1 cellular context compared by ENCODE assay signal in the genomic region with DNA sequence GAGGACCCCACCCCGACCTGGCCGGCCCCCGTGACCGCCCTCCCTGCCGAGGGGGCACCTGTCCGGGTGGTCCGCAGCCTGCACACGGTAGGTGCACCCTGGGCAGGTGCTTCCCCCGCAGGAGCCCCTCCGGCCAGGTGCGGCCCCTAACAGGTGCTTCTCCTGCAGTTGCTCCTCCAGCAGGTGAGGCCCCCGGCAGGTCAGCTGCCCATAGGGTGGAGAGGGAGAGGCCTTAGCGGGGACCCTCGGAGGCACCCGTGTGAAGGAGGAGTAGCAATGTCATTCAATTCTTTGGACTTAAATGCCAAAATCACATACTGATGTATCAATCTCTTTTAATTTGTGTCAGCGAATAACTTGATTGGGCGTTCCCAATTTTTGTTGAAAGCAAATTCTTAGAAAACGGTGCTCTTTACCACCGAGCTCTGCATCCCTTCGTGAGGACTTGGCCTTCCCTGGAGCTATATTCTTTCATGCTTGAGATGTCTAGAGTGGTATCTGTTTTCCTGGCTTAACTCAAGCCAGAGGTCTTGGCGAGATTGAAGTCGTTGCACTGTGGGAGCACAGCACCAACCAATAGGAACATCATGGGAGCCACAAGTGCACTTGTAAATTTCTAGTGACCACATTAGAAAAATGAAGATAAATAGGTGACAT.
TF ChIP-seq lines count a peak whose summit lies in the region.

No MANE protein-coding gene starts in this region.

TF ChIP-seq in HEK293, 187 proteins besides CTCF, POLR2A, EP300 and RAD21 (continued from another document):
- TF ChIP-seq, protein P1, sequence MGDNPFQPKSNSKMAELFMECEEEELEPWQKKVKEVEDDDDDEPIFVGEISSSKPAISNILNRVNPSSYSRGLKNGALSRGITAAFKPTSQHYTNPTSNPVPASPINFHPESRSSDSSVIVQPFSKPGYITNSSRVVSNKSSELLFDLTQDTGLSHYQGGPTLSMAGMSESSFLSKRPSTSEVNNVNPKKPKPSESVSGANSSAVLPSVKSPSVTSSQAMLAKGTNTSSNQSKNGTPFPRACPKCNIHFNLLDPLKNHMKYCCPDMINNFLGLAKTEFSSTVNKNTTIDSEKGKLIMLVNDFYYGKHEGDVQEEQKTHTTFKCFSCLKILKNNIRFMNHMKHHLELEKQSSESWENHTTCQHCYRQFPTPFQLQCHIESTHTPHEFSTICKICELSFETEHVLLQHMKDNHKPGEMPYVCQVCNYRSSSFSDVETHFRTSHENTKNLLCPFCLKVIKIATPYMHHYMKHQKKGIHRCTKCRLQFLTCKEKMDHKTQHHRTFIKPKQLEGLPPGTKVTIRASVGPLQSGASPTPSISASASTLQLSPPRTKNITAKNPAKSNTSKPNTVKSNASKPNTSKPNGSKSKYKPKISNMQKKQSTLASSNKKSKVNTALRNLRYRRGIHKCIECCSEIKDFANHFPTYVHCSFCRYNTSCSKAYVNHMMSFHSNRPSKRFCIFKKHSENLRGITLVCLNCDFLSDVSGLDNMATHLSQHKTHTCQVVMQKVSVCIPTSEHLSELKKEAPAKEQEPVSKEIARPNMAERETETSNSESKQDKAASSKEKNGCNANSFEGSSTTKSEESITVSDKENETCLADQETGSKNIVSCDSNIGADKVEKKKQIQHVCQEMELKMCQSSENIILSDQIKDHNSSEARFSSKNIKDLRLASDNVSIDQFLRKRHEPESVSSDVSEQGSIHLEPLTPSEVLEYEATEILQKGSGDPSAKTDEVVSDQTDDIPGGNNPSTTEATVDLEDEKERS (tag by site-specific recombination; IDR thresholded peaks at IDR 0.05), result no peak
- TF ChIP-seq GLI4 (tag by site-specific recombination; IDR thresholded peaks at IDR 0.05) (no peak), ZBTB1 (tag by site-specific recombination; IDR thresholded peaks at IDR 0.05) (no peak), ZNF114 (tag by site-specific recombination; IDR thresholded peaks at IDR 0.05) (no peak), ZFP37 (tag by site-specific recombination; IDR thresholded peaks at IDR 0.05) (0 out of 2 replicates have a peak, but pooled peaks have one; percentile 43), GLIS2 (tag by site-specific recombination; IDR thresholded peaks at IDR 0.05) (peak; percentile 95), KLF7 (tag by site-specific recombination; IDR thresholded peaks at IDR 0.05; ENCODE audit: borderline replicate concordance) (0 out of 2 replicates have a peak, but pooled peaks have one; percentile 36), ZNF501 (tag by site-specific recombination; IDR thresholded peaks at IDR 0.05) (0 out of 2 replicates have a peak, but pooled peaks have one; percentile 17), ZBTB48 (tag by site-specific recombination; IDR thresholded peaks at IDR 0.05) (0 out of 2 replicates have a peak, but pooled peaks have one; percentile 36), ZNF335 (tag by site-specific recombination; conservative IDR thresholded peaks at IDR 0.05) (peak; percentile 92), ZNF2 (tag by site-specific recombination; IDR thresholded peaks at IDR 0.05) (peak; percentile 31; the same call in 1 of the 2 replicates), SCRT1 (tag by site-specific recombination; IDR thresholded peaks at IDR 0.05; ENCODE audit: borderline replicate concordance) (peak; percentile 33; the same call in 1 of the 2 replicates)
- TF ChIP-seq, protein P2, sequence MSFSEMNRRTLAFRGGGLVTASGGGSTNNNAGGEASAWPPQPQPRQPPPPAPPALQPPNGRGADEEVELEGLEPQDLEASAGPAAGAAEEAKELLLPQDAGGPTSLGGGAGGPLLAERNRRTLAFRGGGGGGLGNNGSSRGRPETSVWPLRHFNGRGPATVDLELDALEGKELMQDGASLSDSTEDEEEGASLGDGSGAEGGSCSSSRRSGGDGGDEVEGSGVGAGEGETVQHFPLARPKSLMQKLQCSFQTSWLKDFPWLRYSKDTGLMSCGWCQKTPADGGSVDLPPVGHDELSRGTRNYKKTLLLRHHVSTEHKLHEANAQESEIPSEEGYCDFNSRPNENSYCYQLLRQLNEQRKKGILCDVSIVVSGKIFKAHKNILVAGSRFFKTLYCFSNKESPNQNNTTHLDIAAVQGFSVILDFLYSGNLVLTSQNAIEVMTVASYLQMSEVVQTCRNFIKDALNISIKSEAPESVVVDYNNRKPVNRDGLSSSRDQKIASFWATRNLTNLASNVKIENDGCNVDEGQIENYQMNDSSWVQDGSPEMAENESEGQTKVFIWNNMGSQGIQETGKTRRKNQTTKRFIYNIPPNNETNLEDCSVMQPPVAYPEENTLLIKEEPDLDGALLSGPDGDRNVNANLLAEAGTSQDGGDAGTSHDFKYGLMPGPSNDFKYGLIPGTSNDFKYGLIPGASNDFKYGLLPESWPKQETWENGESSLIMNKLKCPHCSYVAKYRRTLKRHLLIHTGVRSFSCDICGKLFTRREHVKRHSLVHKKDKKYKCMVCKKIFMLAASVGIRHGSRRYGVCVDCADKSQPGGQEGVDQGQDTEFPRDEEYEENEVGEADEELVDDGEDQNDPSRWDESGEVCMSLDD (tag by site-specific recombination; IDR thresholded peaks at IDR 0.05), result peak; percentile 66
- TF ChIP-seq, protein P3, sequence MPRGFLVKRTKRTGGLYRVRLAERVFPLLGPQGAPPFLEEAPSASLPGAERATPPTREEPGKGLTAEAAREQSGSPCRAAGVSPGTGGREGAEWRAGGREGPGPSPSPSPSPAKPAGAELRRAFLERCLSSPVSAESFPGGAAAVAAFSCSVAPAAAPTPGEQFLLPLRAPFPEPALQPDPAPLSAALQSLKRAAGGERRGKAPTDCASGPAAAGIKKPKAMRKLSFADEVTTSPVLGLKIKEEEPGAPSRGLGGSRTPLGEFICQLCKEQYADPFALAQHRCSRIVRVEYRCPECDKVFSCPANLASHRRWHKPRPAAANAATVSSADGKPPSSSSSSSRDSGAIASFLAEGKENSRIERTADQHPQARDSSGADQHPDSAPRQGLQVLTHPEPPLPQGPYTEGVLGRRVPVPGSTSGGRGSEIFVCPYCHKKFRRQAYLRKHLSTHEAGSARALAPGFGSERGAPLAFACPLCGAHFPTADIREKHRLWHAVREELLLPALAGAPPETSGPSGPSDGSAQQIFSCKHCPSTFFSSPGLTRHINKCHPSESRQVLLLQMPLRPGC (tag by site-specific recombination; IDR thresholded peaks at IDR 0.05), result 0 out of 2 replicates have a peak, but pooled peaks have one; percentile 6
- TF ChIP-seq, protein P4, sequence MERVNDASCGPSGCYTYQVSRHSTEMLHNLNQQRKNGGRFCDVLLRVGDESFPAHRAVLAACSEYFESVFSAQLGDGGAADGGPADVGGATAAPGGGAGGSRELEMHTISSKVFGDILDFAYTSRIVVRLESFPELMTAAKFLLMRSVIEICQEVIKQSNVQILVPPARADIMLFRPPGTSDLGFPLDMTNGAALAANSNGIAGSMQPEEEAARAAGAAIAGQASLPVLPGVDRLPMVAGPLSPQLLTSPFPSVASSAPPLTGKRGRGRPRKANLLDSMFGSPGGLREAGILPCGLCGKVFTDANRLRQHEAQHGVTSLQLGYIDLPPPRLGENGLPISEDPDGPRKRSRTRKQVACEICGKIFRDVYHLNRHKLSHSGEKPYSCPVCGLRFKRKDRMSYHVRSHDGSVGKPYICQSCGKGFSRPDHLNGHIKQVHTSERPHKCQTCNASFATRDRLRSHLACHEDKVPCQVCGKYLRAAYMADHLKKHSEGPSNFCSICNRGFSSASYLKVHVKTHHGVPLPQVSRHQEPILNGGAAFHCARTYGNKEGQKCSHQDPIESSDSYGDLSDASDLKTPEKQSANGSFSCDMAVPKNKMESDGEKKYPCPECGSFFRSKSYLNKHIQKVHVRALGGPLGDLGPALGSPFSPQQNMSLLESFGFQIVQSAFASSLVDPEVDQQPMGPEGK (tag by site-specific recombination; IDR thresholded peaks at IDR 0.05), result peak; percentile 11
- TF ChIP-seq, protein P5, sequence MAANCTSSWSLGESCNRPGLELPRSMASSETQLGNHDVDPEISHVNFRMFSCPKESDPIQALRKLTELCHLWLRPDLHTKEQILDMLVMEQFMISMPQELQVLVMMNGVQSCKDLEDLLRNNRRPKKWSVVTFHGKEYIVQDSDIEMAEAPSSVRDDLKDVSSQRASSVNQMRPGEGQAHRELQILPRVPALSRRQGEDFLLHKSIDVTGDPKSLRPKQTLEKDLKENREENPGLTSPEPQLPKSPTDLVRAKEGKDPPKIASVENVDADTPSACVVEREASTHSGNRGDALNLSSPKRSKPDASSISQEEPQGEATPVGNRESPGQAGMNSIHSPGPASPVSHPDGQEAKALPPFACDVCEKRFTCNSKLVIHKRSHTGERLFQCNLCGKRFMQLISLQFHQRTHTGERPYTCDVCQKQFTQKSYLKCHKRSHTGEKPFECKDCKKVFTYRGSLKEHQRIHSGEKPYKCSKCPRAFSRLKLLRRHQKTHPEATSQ (tag by site-specific recombination; IDR thresholded peaks at IDR 0.05), result no peak
- TF ChIP-seq, protein P6, sequence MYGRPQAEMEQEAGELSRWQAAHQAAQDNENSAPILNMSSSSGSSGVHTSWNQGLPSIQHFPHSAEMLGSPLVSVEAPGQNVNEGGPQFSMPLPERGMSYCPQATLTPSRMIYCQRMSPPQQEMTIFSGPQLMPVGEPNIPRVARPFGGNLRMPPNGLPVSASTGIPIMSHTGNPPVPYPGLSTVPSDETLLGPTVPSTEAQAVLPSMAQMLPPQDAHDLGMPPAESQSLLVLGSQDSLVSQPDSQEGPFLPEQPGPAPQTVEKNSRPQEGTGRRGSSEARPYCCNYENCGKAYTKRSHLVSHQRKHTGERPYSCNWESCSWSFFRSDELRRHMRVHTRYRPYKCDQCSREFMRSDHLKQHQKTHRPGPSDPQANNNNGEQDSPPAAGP (tag by site-specific recombination; IDR thresholded peaks at IDR 0.05), result no peak
